ENCODE assay signal across 1 cellular context in the genomic region with DNA sequence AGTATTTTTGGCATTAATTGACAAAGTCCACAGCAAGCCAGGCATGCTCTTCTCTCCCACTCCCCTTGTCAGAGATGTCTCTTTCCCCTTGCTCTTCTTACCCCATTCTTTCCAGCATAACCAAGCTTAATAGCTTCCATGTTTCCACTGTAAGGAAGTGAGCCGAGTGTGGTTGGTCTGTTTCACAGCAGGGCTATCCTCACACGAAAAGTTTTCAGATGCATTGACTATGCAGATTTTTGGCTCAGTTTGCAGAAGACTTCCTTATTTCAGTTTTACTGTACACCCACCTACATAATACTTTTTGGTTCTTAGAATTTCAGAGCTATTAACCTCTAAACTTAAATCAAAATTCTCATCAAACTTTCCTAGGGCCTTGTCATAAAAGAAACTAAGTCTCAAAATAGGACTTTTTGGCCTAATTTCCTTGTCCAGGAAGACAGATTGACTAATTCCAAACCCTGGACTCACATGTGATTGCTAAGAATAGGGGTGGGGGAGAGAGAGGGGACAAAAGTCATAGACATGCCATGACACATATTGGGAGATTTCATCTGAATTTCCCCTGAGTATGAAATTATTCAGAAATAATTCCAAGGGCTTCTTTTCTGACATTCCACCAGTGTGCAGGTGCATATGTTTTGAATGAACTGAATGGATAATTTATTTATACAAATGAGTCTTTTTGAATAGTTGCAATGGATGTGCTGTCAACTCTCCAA.
TF ChIP-seq lines count a peak whose summit lies in the region.

No MANE protein-coding gene starts in this region.

TF ChIP-seq in IMR-90, 13 proteins besides CTCF, POLR2A, EP300 and RAD21:
- TF ChIP-seq MXI1 (IDR thresholded peaks at IDR 0.05; ENCODE audit: borderline replicate concordance, low read depth, low read length): no peak
- TF ChIP-seq CHD1 (IDR thresholded peaks at IDR 0.05; ENCODE audit: low read depth, low read length): no peak
- TF ChIP-seq NFE2L2 (IDR thresholded peaks at IDR 0.05; ENCODE audit: low read depth, low read length): no peak
- TF ChIP-seq CEBPB (IDR thresholded peaks at IDR 0.05; ENCODE audit: low read depth, low read length): no peak
- TF ChIP-seq RCOR1 (IDR thresholded peaks at IDR 0.05; ENCODE audit: insufficient replicate concordance, low read length): no peak
- TF ChIP-seq, protein P1, sequence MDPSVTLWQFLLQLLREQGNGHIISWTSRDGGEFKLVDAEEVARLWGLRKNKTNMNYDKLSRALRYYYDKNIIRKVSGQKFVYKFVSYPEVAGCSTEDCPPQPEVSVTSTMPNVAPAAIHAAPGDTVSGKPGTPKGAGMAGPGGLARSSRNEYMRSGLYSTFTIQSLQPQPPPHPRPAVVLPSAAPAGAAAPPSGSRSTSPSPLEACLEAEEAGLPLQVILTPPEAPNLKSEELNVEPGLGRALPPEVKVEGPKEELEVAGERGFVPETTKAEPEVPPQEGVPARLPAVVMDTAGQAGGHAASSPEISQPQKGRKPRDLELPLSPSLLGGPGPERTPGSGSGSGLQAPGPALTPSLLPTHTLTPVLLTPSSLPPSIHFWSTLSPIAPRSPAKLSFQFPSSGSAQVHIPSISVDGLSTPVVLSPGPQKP (IDR thresholded peaks at IDR 0.05; ENCODE audit: borderline replicate concordance, low read depth, low read length): no peak
- no peak for TF ChIP-seq MAZ (IDR thresholded peaks at IDR 0.05; ENCODE audit: borderline replicate concordance, low read depth, low read length)
- TF ChIP-seq FOS (IDR thresholded peaks at IDR 0.05; ENCODE audit: low read depth, low read length): no peak
- TF ChIP-seq BHLHE40 (IDR thresholded peaks at IDR 0.05; ENCODE audit: low read depth, low read length): no peak
- no peak for TF ChIP-seq SMC3 (IDR thresholded peaks at IDR 0.05; ENCODE audit: low read depth, low read length)
- no peak for TF ChIP-seq MAFK (IDR thresholded peaks at IDR 0.05; ENCODE audit: low read depth, low read length)
- TF ChIP-seq, protein P2, sequence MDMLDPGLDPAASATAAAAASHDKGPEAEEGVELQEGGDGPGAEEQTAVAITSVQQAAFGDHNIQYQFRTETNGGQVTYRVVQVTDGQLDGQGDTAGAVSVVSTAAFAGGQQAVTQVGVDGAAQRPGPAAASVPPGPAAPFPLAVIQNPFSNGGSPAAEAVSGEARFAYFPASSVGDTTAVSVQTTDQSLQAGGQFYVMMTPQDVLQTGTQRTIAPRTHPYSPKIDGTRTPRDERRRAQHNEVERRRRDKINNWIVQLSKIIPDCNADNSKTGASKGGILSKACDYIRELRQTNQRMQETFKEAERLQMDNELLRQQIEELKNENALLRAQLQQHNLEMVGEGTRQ (IDR thresholded peaks at IDR 0.05; ENCODE audit: low read depth, low read length): no peak
- TF ChIP-seq RFX5 (IDR thresholded peaks at IDR 0.05; ENCODE audit: low read depth, low read length): no peak
